ENCODE assay signal across 8 cellular contexts in the genomic region with DNA sequence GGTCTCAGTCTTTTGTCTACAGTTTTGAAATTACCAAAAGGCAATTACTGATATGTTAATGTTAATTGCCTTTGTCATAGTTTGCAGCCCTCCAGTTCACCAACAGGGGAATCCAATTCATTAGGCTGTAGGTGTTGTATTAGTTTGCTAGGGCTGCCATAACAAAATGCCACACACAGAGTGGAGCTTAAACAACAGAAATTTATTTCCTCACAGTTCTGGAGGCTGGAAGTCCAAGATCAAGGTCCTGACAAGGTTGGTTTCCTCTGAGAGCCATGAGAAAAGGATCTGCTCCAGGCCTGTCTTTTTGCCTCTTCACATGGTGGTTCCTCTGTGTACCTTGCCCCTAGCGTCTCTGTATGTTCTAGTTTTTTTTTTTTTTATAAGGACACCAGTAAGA. TPM values are rescaled to one million over a fixed set of nuclear protein-coding genes. Genes with fewer than 3 reads are reported as not detected.
DNase-seq lines count a peak whose midpoint lies in the region; ATAC-seq, FAIRE-seq and TF ChIP-seq lines count a peak whose summit lies in the region.

No MANE protein-coding gene starts in this region.

- 24 to 67% (median 38%) methylated on average over 1 of the region's 1 CpG for WGBS in small intestine, 3 donors
- 82 to 90% (median 86%) methylated on average over 1 of the region's 1 CpG for WGBS in adrenal gland, 4 donors

- peaks cover 54% of the 10 kb centered on the region for H3K36me3 Mint-ChIP-seq in WTC11
- peaks cover 8% of the 10 kb centered on the region for H3K36me3 Mint-ChIP-seq in glutamatergic neuron (ENCODE audit: unreplicated experiment)

- H3K9me3 Mint-ChIP-seq in WTC11, result peaks cover 20% of the 10 kb centered on the region
- no peaks in the 10 kb centered on the region for H3K9me3 Mint-ChIP-seq in glutamatergic neuron (ENCODE audit: unreplicated experiment)

- intact Hi-C loops in adrenal gland (cut with DNase I), result no loop called here

- DNase-seq in HFF-Myc (ENCODE audit: extremely low read depth, low read depth) (no peak), WTC11 (ENCODE audit: low spot score) (no peak), glutamatergic neuron (no peak), small intestine (peak; percentile 21), adrenal gland (no peak), SIG-M5 treated with dmso at 0.1 percent for 504 hours (lab: John Stamatoyannopoulos, UW; ENCODE audit: unreplicated experiment) (no peak), cerebellum (ENCODE audit: low spot score) (no peak), DMS153 treated with DMSO at 0.1 percent for 48 hours (lab: John Stamatoyannopoulos, UW; ENCODE audit: unreplicated experiment) (no peak)

- FAIRE-seq in small intestine (lab: Jason Lieb, UNC), result no peak

- POLR2A ChIA-PET in WTC11 (lab: Charles Lee), result interaction anchor here (2.0 to 3.2 kb wide), 2 partner anchors 18 to 85 kb away, joined by 32 to 34 read pairs; a partner anchor contains a TSS

- peaks cover 0 to 15% of the 10 kb centered on the region in 2 donors for H3K4me1 ChIP-seq in small intestine (ENCODE audit: control insufficient read depth in 2 of 2, insufficient read depth in 1 of 2, low read depth in 1 of 2, low read length in 1 of 2)
- H3K4me1 ChIP-seq in adrenal gland (replicated peaks in 1 of 2), result peaks cover 16 to 35% of the 10 kb centered on the region in 2 donors

- H3K27me3 Mint-ChIP-seq in WTC11 (ENCODE audit: low read depth), result peaks cover 7% of the 10 kb centered on the region
- H3K27me3 Mint-ChIP-seq in glutamatergic neuron (ENCODE audit: unreplicated experiment), result peaks cover 3% of the 10 kb centered on the region

- no peaks in the 10 kb centered on the region for H3K9me3 ChIP-seq in small intestine (ENCODE audit: control insufficient read depth, low read depth)
- H3K9me3 ChIP-seq in adrenal gland (replicated peaks in 1 of 3), result no peaks in the 10 kb centered on the region

- H3K27ac ChIP-seq in small intestine (ENCODE audit: low read depth in 1 of 2, low read length in 1 of 2) (peak overlapping the region in 1 of 2 donors; percentile 38), adrenal gland (no peak overlapping the region)

- H3K4me3 Mint-ChIP-seq in WTC11 (peak overlapping the region; percentile 99), glutamatergic neuron (ENCODE audit: unreplicated experiment) (peak overlapping the region; percentile 98)

- H3K27ac Mint-ChIP-seq in WTC11, result no peak overlapping the region
- no peak overlapping the region for H3K27ac Mint-ChIP-seq in glutamatergic neuron (ENCODE audit: unreplicated experiment)

- H3K27me3 ChIP-seq in small intestine (ENCODE audit: control insufficient read depth in 2 of 2, insufficient read depth in 2 of 2, low read length in 2 of 2) (no peaks in the 10 kb centered on the region), adrenal gland (no peaks in the 10 kb centered on the region)

- CTCF ChIA-PET in WTC11 (lab: Charles Lee), result interaction anchor here (1.6 to 2.5 kb wide), 2 partner anchors 91 to 192 kb away, joined by 4 to 21 read pairs; no protein-coding TSS in a partner anchor

- H3K36me3 ChIP-seq in small intestine (ENCODE audit: control insufficient read depth in 2 of 2, insufficient read depth in 2 of 2, low read length in 2 of 2) (peaks cover 4 to 6% of the 10 kb centered on the region in 2 donors), adrenal gland (replicated peaks in 1 of 2) (peaks cover 0 to 45% of the 10 kb centered on the region in 2 donors)

- H3K4me3 ChIP-seq in HFF-Myc (replicated peaks; ENCODE audit: low read depth, low read length) (peak overlapping the region; percentile 96), small intestine (ENCODE audit: low read depth in 1 of 2, low read length in 2 of 2) (peak overlapping the region in 1 of 2 donors; percentile 75), adrenal gland (peak overlapping the region in 1 of 4 donors; percentile 81)

- no peak for TF ChIP-seq CTCF in HFF-Myc (IDR thresholded peaks at IDR 0.05; ENCODE audit: low read depth, low read length, missing control alignments)
- no peak for TF ChIP-seq CTCF in WTC11 (IDR thresholded peaks at IDR 0.05)
- TF ChIP-seq CTCF in glutamatergic neuron (IDR thresholded peaks at IDR 0.05; ENCODE audit: partially characterized antibody, unreplicated experiment), result no peak
- TF ChIP-seq CTCF in adrenal gland (IDR thresholded peaks at IDR 0.05), result no peak

- ATAC-seq in WTC11, result no peak

- peaks cover 10% of the 10 kb centered on the region for H3K4me1 Mint-ChIP-seq in WTC11
- H3K4me1 Mint-ChIP-seq in glutamatergic neuron (ENCODE audit: low read depth, unreplicated experiment), result no peaks in the 10 kb centered on the region

- no peak for TF ChIP-seq POLR2A in adrenal gland (IDR thresholded peaks at IDR 0.05)

TF ChIP-seq in WTC11, 78 proteins besides CTCF, POLR2A, EP300 and RAD21 (continues in another document):
- TF ChIP-seq ZNF138 (CRISPR knock-in tag; conservative IDR thresholded peaks at IDR 0.05) (no peak), SOX15 (CRISPR knock-in tag; IDR thresholded peaks at IDR 0.05) (no peak), ETV6 (CRISPR knock-in tag; IDR thresholded peaks at IDR 0.05) (no peak), ESRRA (CRISPR knock-in tag; IDR thresholded peaks at IDR 0.05; ENCODE audit: borderline replicate concordance) (no peak), NFATC4 (CRISPR knock-in tag; IDR thresholded peaks at IDR 0.05) (no peak), ZNF416 (CRISPR knock-in tag; IDR thresholded peaks at IDR 0.05) (no peak)
- TF ChIP-seq, protein P1, sequence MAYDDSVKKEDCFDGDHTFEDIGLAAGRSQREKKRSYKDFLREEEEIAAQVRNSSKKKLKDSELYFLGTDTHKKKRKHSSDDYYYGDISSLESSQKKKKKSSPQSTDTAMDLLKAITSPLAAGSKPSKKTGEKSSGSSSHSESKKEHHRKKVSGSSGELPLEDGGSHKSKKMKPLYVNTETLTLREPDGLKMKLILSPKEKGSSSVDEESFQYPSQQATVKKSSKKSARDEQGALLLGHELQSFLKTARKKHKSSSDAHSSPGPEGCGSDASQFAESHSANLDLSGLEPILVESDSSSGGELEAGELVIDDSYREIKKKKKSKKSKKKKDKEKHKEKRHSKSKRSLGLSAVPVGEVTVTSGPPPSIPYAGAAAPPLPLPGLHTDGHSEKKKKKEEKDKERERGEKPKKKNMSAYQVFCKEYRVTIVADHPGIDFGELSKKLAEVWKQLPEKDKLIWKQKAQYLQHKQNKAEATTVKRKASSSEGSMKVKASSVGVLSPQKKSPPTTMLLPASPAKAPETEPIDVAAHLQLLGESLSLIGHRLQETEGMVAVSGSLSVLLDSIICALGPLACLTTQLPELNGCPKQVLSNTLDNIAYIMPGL (CRISPR knock-in tag; IDR thresholded peaks at IDR 0.05), result no peak
- TF ChIP-seq, protein P2, sequence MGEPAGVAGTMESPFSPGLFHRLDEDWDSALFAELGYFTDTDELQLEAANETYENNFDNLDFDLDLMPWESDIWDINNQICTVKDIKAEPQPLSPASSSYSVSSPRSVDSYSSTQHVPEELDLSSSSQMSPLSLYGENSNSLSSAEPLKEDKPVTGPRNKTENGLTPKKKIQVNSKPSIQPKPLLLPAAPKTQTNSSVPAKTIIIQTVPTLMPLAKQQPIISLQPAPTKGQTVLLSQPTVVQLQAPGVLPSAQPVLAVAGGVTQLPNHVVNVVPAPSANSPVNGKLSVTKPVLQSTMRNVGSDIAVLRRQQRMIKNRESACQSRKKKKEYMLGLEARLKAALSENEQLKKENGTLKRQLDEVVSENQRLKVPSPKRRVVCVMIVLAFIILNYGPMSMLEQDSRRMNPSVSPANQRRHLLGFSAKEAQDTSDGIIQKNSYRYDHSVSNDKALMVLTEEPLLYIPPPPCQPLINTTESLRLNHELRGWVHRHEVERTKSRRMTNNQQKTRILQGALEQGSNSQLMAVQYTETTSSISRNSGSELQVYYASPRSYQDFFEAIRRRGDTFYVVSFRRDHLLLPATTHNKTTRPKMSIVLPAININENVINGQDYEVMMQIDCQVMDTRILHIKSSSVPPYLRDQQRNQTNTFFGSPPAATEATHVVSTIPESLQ (CRISPR knock-in tag; IDR thresholded peaks at IDR 0.05), result no peak
- TF ChIP-seq, protein P3, sequence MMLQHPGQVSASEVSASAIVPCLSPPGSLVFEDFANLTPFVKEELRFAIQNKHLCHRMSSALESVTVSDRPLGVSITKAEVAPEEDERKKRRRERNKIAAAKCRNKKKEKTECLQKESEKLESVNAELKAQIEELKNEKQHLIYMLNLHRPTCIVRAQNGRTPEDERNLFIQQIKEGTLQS (CRISPR knock-in tag; conservative IDR thresholded peaks at IDR 0.05), result no peak
- TF ChIP-seq, protein P4, sequence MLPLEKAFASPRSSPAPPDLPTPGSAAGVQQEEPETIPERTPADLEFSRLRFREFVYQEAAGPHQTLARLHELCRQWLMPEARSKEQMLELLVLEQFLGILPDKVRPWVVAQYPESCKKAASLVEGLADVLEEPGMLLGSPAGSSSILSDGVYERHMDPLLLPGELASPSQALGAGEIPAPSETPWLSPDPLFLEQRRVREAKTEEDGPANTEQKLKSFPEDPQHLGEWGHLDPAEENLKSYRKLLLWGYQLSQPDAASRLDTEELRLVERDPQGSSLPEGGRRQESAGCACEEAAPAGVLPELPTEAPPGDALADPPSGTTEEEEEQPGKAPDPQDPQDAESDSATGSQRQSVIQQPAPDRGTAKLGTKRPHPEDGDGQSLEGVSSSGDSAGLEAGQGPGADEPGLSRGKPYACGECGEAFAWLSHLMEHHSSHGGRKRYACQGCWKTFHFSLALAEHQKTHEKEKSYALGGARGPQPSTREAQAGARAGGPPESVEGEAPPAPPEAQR (CRISPR knock-in tag; IDR thresholded peaks at IDR 0.05), result no peak

RNA-seq across cellular contexts. Expression of a gene that starts 1.3 kb away (rescaled TPM):
- total RNA-seq in WTC11 (2021) (31.1 to 35.7 TPM (median 35.2 TPM) in 3 replicates), glutamatergic neuron (ENCODE audit: unreplicated experiment) (49.7 TPM), adrenal gland (10 to 100 TPM; 19.0 to 41.0 (median 34.0) TPM), cerebellum (37.3 TPM)
- polyA plus RNA-seq in small intestine (10 to 100 TPM; 31.3 to 70.2 (median 48.4) TPM), adrenal gland (10 to 100 TPM; 20.5 to 61.2 (median 21.4) TPM)

RNA-seq across cellular contexts. Expression of a gene that starts 17.6 kb away (rescaled TPM):
- total RNA-seq in WTC11 (2021) (20.1 to 22.9 TPM (median 21.6 TPM) in 3 replicates), glutamatergic neuron (ENCODE audit: unreplicated experiment) (11.4 TPM), adrenal gland (10 to 100 TPM in 7 of 8 donors, 1 to 10 TPM in 1; 9.8 to 44.9 (median 21.5) TPM), cerebellum (8.9 TPM)
- polyA plus RNA-seq in small intestine (1 to 10 TPM; 1.1 to 4.1 (median 3.1) TPM), adrenal gland (10 to 100 TPM in 1 of 3 donors, 1 to 10 TPM in 2; 3.1 to 26.7 (median 3.7) TPM)
